Comparison of ENCODE assay signal across 7 cellular contexts in genomic region chr9:33721674-33722358, GRCh38.
DNase-seq lines count a peak whose midpoint lies in the region; ATAC-seq, FAIRE-seq and TF ChIP-seq lines count a peak whose summit lies in the region.

No MANE protein-coding gene starts in this region.

- H2AFZ ChIP-seq in HepG2 (ENCODE audit: low read length) = no peak overlapping the region

- CTCF ChIA-PET in HepG2 (lab: Yijun Ruan, JAX; ENCODE audit: low intra/inter-chr PET ratio, low total read pairs) = interaction anchor here (0.6 to 6.6 kb wide), 7 partner anchors 16 to 347 kb away, joined by 3 to 163 read pairs (median 4); no protein-coding TSS in a partner anchor

- DNase-seq in NCI-H446 treated with DMSO at 0.1 percent for 48 hours (lab: John Stamatoyannopoulos, UW) = peak; percentile 43
- peak; percentile 85 to 90 for DNase-seq in activated CD4-positive, alpha-beta T cell treated with anti-CD3 and anti-CD28 coated beads for 24 hours (ENCODE audit: low read depth in 2 of 2)
- DNase-seq in cerebellar cortex (ENCODE audit: low spot score) = peak; percentile 85
- peak; percentile 67 for DNase-seq in HepG2 (ENCODE audit: low spot score)
- DNase-seq in stimulated activated CD4-positive, alpha-beta T cell treated with anti-CD3 and anti-CD28 coated beads, Interleukin-4, amount 100 ng/mL, for 24 hours = peak; percentile 89

- 39% methylated on average over 15 of the region's 32 CpGs for WGBS in HepG2 (ENCODE audit: low lambda C conversion rate)

- peak; percentile 96 for FAIRE-seq in HepG2 (lab: Jason Lieb, UNC)

- H3K36me3 ChIP-seq in HepG2 (replicated peaks in 1 of 2; ENCODE audit: control insufficient read depth in 1 of 2, insufficient read depth in 2 of 2, low read length in 2 of 2) = no peaks in the 10 kb centered on the region

- no peaks in the 10 kb centered on the region for H3K9me3 ChIP-seq in HepG2 (ENCODE audit: low read length)

- H3K9ac ChIP-seq in HepG2 (ENCODE audit: insufficient read depth, low read depth, low read length) = no peak overlapping the region

- intact Hi-C loops in HepG2 (cut with micrococcal nuclease; ENCODE audit: unreplicated experiment) = loop anchor here (1.0 to 2.0 kb wide), 2 partner anchors 98 to 105 kb away; no protein-coding TSS in a partner anchor

- peaks cover 0 to 6% of the 10 kb centered on the region in 2 experiments; a peak in 3 of 5 replicates for H3K27me3 ChIP-seq in HepG2 (ENCODE audit: control insufficient read depth in 1 of 2, insufficient read depth in 2 of 2, low read length in 2 of 2)

- no TSS peak for BruUV-seq in HepG2 (replicated peaks; lab: Mats Ljungman, UMichigan)

- ATAC-seq in GM18505 (IDR thresholded peaks at IDR 0.05; ENCODE audit: unreplicated experiment) (peak; percentile 63), HG03159 (IDR thresholded peaks at IDR 0.05; ENCODE audit: unreplicated experiment) (peak; percentile 77), HepG2 (peak; percentile 83)

- peak; percentile 99 for TF ChIP-seq RAD21 in HepG2 (CRISPR knock-in tag; IDR thresholded peaks at IDR 0.05)

- no peaks in the 10 kb centered on the region for H4K20me1 ChIP-seq in HepG2 (ENCODE audit: insufficient read depth, low read length)

- no peak for TF ChIP-seq EP300 in HepG2 (IDR thresholded peaks at IDR 0.05; ENCODE audit: low read depth in 2 of 2, low read length in 2 of 2)
- TF ChIP-seq EP300 in HepG2 (CRISPR knock-in tag; IDR thresholded peaks at IDR 0.05; ENCODE audit: borderline replicate concordance) = no peak

- H3K4me3 ChIP-seq in HepG2 (replicated peaks in 1 of 3; ENCODE audit: insufficient read depth in 1 of 3, low read depth in 2 of 3, low read length in 3 of 3) = peak overlapping the region in 1 of 3 experiments; percentile 59; a peak in 2 of 6 replicates

- in situ Hi-C loops in HepG2 (cut with HindIII; ENCODE audit: extremely low pct_ligation_motif_present, low pct_unique_long_range_greater_than_20kb) = loop anchor here (10.0 kb wide), 1 partner anchor 97 kb away; no protein-coding TSS in a partner anchor

- H3K79me2 ChIP-seq in HepG2 (ENCODE audit: insufficient read depth, low read length) = no peaks in the 10 kb centered on the region

- TF ChIP-seq POLR2A in GM18505 (IDR thresholded peaks at IDR 0.05; ENCODE audit: borderline replicate concordance, extremely low read depth, insufficient read depth, insufficient read length) (no peak), HepG2 (IDR thresholded peaks at IDR 0.05; ENCODE audit: insufficient read depth in 1 of 2, low read depth in 2 of 2, low read length in 2 of 2) (no peak)

- peaks cover 14% of the 10 kb centered on the region for H3K4me1 ChIP-seq in HepG2 (ENCODE audit: insufficient read depth, low read length)

- peak overlapping the region; percentile 71 for H3K4me2 ChIP-seq in HepG2 (ENCODE audit: low read depth, low read length)

- POLR2A ChIA-PET in HepG2 (lab: Yijun Ruan, JAX) = no interaction called here

- no peak overlapping the region for H3K27ac ChIP-seq in HepG2 (ENCODE audit: extremely low read length, insufficient read depth, low read length)

- peak; percentile 100 for TF ChIP-seq CTCF in HepG2 (CRISPR knock-in tag; IDR thresholded peaks at IDR 0.05)

TF ChIP-seq in HepG2, 621 proteins besides CTCF, POLR2A, EP300 and RAD21 (continues in another document):
- 0 out of 2 replicates have a peak, but pooled peaks have one; percentile 56 for TF ChIP-seq BRD4 (CRISPR knock-in tag; IDR thresholded peaks at IDR 0.05)
- TF ChIP-seq LCORL (IDR thresholded peaks at IDR 0.05) = no peak
- no peak for TF ChIP-seq LCORL (CRISPR knock-in tag; IDR thresholded peaks at IDR 0.05)
- TF ChIP-seq HOXA9 (CRISPR knock-in tag; IDR thresholded peaks at IDR 0.05; ENCODE audit: borderline replicate concordance) = no peak
- TF ChIP-seq ZNF331 (CRISPR knock-in tag; IDR thresholded peaks at IDR 0.05) = peak; percentile 71
- TF ChIP-seq ZNF891 (CRISPR knock-in tag; IDR thresholded peaks at IDR 0.05) = peak; percentile 86; the same call in 1 of the 2 replicates
- peak; percentile 70 for TF ChIP-seq TFDP2 (CRISPR knock-in tag; IDR thresholded peaks at IDR 0.05)
- TF ChIP-seq MED13 (CRISPR knock-in tag; IDR thresholded peaks at IDR 0.05) = no peak
- TF ChIP-seq MXI1 (IDR thresholded peaks at IDR 0.05; ENCODE audit: borderline replicate concordance, low read depth, low read length) = peak; percentile 50; the same call in 1 of the 3 replicates
- TF ChIP-seq KAT7 (CRISPR knock-in tag; IDR thresholded peaks at IDR 0.05; ENCODE audit: borderline replicate concordance) = no peak
- TF ChIP-seq ZNF574 (CRISPR knock-in tag; IDR thresholded peaks at IDR 0.05) = peak; percentile 80
- 0 out of 2 replicates have a peak, but pooled peaks have one; percentile 16 for TF ChIP-seq PHF21A (CRISPR knock-in tag; IDR thresholded peaks at IDR 0.05)
- TF ChIP-seq BCL6 (CRISPR knock-in tag; IDR thresholded peaks at IDR 0.05) = 0 out of 2 replicates have a peak, but pooled peaks have one; percentile 16
- TF ChIP-seq NCOA5 (CRISPR knock-in tag; IDR thresholded peaks at IDR 0.05) = no peak
- TF ChIP-seq KLF16 (CRISPR knock-in tag; IDR thresholded peaks at IDR 0.05) = peak in 1 of 2 experiments; percentile 84; a peak in 2 of 4 replicates
- 0 out of 2 replicates have a peak, but pooled peaks have one; percentile 77 for TF ChIP-seq SMAD3 (CRISPR knock-in tag; IDR thresholded peaks at IDR 0.05)
- peak; percentile 58 for TF ChIP-seq ARID5B (CRISPR knock-in tag; IDR thresholded peaks at IDR 0.05)
- TF ChIP-seq ZNF224 (CRISPR knock-in tag; IDR thresholded peaks at IDR 0.05) = 0 out of 2 replicates have a peak, but pooled peaks have one; percentile 40
- TF ChIP-seq ELF3 (CRISPR knock-in tag; IDR thresholded peaks at IDR 0.05) = peak; percentile 44; the same call in 1 of the 2 replicates
- TF ChIP-seq ZNF557 (CRISPR knock-in tag; IDR thresholded peaks at IDR 0.05) = peak; percentile 70; the same call in 1 of the 2 replicates
- peak; percentile 82; the same call in 1 of the 2 replicates for TF ChIP-seq ZNF768 (CRISPR knock-in tag; IDR thresholded peaks at IDR 0.05)
- no peak for TF ChIP-seq SOX6 (IDR thresholded peaks at IDR 0.05)
- TF ChIP-seq SOX6 (CRISPR knock-in tag; IDR thresholded peaks at IDR 0.05) = peak; percentile 76
- no peak for TF ChIP-seq ZNF607 (CRISPR knock-in tag; IDR thresholded peaks at IDR 0.05; ENCODE audit: borderline replicate concordance)
